8 cellular contexts compared by ENCODE assay signal in the genomic region with DNA sequence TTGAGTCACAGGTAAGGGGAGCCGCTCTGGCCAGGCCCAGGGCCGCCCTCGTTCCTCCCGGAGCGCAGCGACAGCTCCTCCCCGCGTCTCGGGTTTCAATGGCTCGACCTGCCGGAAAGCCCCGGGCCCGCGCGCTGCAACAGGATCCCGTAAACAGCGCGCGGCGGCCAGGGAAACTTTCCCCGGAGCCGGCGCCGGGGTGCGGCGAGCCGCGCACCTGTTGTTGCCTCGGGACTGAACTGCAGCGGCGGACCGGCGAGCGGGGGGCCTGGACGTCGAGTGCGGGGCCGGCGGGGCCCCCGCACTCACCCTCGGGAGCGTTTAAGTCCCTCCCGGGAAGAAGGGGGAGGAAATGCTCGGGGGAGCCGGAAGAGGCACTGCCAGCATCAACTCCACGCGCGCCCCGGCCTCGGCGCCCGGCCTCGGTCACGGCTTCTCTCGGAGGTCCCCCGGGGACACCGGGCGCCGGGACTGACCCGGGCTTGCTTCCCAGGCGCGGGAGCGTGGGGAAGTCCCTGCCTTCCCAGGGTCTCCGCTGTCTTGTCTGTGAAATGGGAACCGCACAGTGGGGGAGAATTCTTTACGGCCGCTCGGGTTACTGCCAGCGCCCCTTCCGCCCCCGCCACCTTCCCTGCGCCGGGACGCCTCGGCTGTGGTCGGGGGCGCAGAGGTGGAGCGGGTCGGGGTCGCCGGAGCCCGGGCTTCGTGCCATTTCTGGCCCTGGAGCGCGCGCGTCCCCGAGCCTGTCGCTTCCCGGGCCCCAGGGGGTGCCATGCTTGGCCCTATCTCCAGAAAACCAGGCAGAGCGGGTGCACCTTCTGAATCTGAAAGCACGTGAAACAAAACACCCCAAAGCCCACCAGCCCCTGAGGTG. TPM values are rescaled to one million over a fixed set of nuclear protein-coding genes. Genes with fewer than 3 reads are reported as not detected.
A peak's percentile ranks its signal among the peaks of the same experiment; 100 is the strongest.
DNase-seq lines count a peak whose midpoint lies in the region; ATAC-seq, FAIRE-seq and TF ChIP-seq lines count a peak whose summit lies in the region.

No MANE protein-coding gene starts in this region.

- ATAC-seq in DND-41 (ENCODE audit: insufficient read depth, low read depth) (peak; percentile 39), GM19455 (IDR thresholded peaks at IDR 0.05; ENCODE audit: unreplicated experiment) (peak; percentile 85), HG03442 (IDR thresholded peaks at IDR 0.05; ENCODE audit: unreplicated experiment) (peak; percentile 91)

- no peaks in the 10 kb centered on the region for H3K9me3 Mint-ChIP-seq in brain

- no peak for FAIRE-seq in keratinocyte (lab: Jason Lieb, UNC)

- peaks cover 69% of the 10 kb centered on the region for H3K27me3 Mint-ChIP-seq in brain

- H2AFZ ChIP-seq in DND-41 (ENCODE audit: low read depth, low read length) (peak overlapping the region; percentile 75), keratinocyte (ENCODE audit: control insufficient read depth, low read length) (peak overlapping the region; percentile 61)

- no peak overlapping the region for H3K27ac Mint-ChIP-seq in brain

- H3K4me2 ChIP-seq in DND-41 (ENCODE audit: insufficient read depth, low read length) (peak overlapping the region; percentile 90), keratinocyte (ENCODE audit: control insufficient read depth, extremely low read depth, insufficient read depth, low read depth, low read length) (peak overlapping the region; percentile 81)

- H3K4me3 Mint-ChIP-seq in brain, result peak overlapping the region; percentile 37 to 72 (median 65)

- H3K36me3 ChIP-seq in DND-41 (ENCODE audit: insufficient read depth, low read length) (peaks cover 5% of the 10 kb centered on the region), keratinocyte (ENCODE audit: control insufficient read depth in 2 of 2, extremely low read depth in 1 of 2, insufficient read depth in 2 of 2, low read length in 2 of 2) (no peaks in the 10 kb centered on the region)

- no peaks in the 10 kb centered on the region for H3K9me3 ChIP-seq in DND-41 (ENCODE audit: insufficient read depth, low read length, severe bottlenecking)
- H3K9me3 ChIP-seq in keratinocyte (ENCODE audit: control insufficient read depth, low read depth, low read length), result no peaks in the 10 kb centered on the region

- H3K27ac ChIP-seq in DND-41 (ENCODE audit: low read length), result peak overlapping the region; percentile 100
- peak overlapping the region; percentile 31 for H3K27ac ChIP-seq in keratinocyte (ENCODE audit: control insufficient read depth, insufficient read depth, low read length)

- H3K27me3 ChIP-seq in DND-41 (ENCODE audit: insufficient read depth, low read length, poor library complexity), result no peaks in the 10 kb centered on the region
- H3K27me3 ChIP-seq in keratinocyte (ENCODE audit: control insufficient read depth, extremely low read depth, insufficient read depth, low read length), result no peaks in the 10 kb centered on the region

- H3K9ac ChIP-seq in DND-41 (ENCODE audit: low read depth, low read length) (peak overlapping the region; percentile 100), keratinocyte (ENCODE audit: control insufficient read depth, extremely low read depth, insufficient read depth, low read length) (peak overlapping the region; percentile 72)

- H3K4me1 ChIP-seq in DND-41 (ENCODE audit: insufficient read depth, low read length) (peaks cover 53% of the 10 kb centered on the region), keratinocyte (ENCODE audit: control insufficient read depth, extremely low read depth, insufficient read depth, low read length) (peaks cover 9% of the 10 kb centered on the region)

- H3K9me1 ChIP-seq in keratinocyte (ENCODE audit: control insufficient read depth, extremely low read depth, insufficient read depth, low read length), result no peaks in the 10 kb centered on the region

- no peaks in the 10 kb centered on the region for H4K20me1 ChIP-seq in DND-41 (ENCODE audit: insufficient read depth, low read length)
- no peaks in the 10 kb centered on the region for H4K20me1 ChIP-seq in keratinocyte (ENCODE audit: control insufficient read depth, extremely low read depth, insufficient read depth, low read length)

- H3K36me3 Mint-ChIP-seq in brain, result no peaks in the 10 kb centered on the region

- TF ChIP-seq CTCF in DND-41 (IDR thresholded peaks at IDR 0.05; ENCODE audit: borderline replicate concordance, extremely low read depth, low read length, poor library complexity, severe bottlenecking) (no peak), brain (conservative IDR thresholded peaks at IDR 0.05) (no peak), keratinocyte (optimal IDR thresholded peaks at IDR 0.05 in 1 of 3, IDR thresholded peaks at IDR 0.05 in 1 of 3, conservative IDR thresholded peaks at IDR 0.05 in 1 of 3; ENCODE audit: extremely low read depth in 1 of 3, insufficient read depth in 2 of 3, low read length in 3 of 3) (no peak)

- H3K4me3 ChIP-seq in DND-41 (ENCODE audit: low read depth in 1 of 2, low read length in 2 of 2) (peak overlapping the region; percentile 89 to 90), keratinocyte (ENCODE audit: control insufficient read depth in 2 of 3, extremely low read depth in 1 of 3, insufficient read depth in 2 of 3, low read depth in 1 of 3, low read length in 3 of 3) (peak overlapping the region; percentile 56 to 72 (median 65))

- dilution Hi-C loops in keratinocyte (cut with MboI; ENCODE audit: extremely low pct_ligation_motif_present, low sequenced_read_pairs), result no loop called here

- DNase-seq in DND-41 (peak; percentile 53), RKO (ENCODE audit: low spot score) (peak; percentile 81), keratinocyte (ENCODE audit: low read depth, low spot score) (no peak), G401 (ENCODE audit: low spot score) (no peak)
- peak; percentile 26 to 67 for DNase-seq in stimulated activated CD4-positive, alpha-beta T cell treated with anti-CD3 and anti-CD28 coated beads, Interleukin-2, amount 100 ng/mL, for 24 hours

- in situ Hi-C loops in G401 (cut with HindIII; ENCODE audit: low sequenced_read_pairs), result no loop called here

- H3K79me2 ChIP-seq in DND-41 (ENCODE audit: insufficient read depth, low read length), result peaks cover 51% of the 10 kb centered on the region
- H3K79me2 ChIP-seq in keratinocyte (ENCODE audit: control insufficient read depth, insufficient read depth, low read length), result no peaks in the 10 kb centered on the region

- peaks cover 24% of the 10 kb centered on the region for H3K4me1 Mint-ChIP-seq in brain

RNA-seq across cellular contexts. Expression of a gene that starts 7.4 kb away (rescaled TPM):
- polyA plus RNA-seq in brain (ENCODE audit: insufficient read depth, low read depth, low replicate concordance), result not detected
- polyA plus RNA-seq in keratinocyte, result not detected in 3 replicates
- not detected for polyA plus RNA-seq in keratinocyte (2011; ENCODE audit: low read depth)
- polyA plus RNA-seq in keratinocyte (2011; cell fraction: cytosol; rRNA removed), result not detected in 2 replicates
- not detected in 2 replicates for polyA plus RNA-seq in keratinocyte (2011; cell fraction: nucleus; rRNA removed)
- not detected in 2 replicates for polyA plus RNA-seq in keratinocyte (2012; ENCODE audit: low replicate concordance)
- polyA minus RNA-seq in keratinocyte, result not detected in 3 replicates
- polyA minus RNA-seq in keratinocyte (2011; cell fraction: cytosol; rRNA and poly(A)+ RNA removed), result not detected
- polyA minus RNA-seq in keratinocyte (2011; cell fraction: nucleus; rRNA and poly(A)+ RNA removed), result not detected in 2 replicates
- 0.51 and 0.68 TPM in 2 replicates for total RNA-seq in G401 (2014; rRNA removed; shearing (Covaris generic))

Comparison
In these comparisons a context has a peak if more than half of its experiments do, and no peak if none do; other contexts are left out.
1. ATAC-seq: peak in every context shown above with its lines; median percentile 91 in HG03442; 85 in GM19455; 39 in DND-41.
2. DNase-seq: peak in DND-41 (single experiment), RKO (single experiment) and stimulated activated CD4-positive, alpha-beta T cell treated with anti-CD3 and anti-CD28 coated beads, Interleukin-2, amount 100 ng/mL, for 24 hours (2 of 2); none in keratinocyte (single experiment) and G401 (single experiment).